20 cellular contexts compared by ENCODE assay signal in the genomic region with DNA sequence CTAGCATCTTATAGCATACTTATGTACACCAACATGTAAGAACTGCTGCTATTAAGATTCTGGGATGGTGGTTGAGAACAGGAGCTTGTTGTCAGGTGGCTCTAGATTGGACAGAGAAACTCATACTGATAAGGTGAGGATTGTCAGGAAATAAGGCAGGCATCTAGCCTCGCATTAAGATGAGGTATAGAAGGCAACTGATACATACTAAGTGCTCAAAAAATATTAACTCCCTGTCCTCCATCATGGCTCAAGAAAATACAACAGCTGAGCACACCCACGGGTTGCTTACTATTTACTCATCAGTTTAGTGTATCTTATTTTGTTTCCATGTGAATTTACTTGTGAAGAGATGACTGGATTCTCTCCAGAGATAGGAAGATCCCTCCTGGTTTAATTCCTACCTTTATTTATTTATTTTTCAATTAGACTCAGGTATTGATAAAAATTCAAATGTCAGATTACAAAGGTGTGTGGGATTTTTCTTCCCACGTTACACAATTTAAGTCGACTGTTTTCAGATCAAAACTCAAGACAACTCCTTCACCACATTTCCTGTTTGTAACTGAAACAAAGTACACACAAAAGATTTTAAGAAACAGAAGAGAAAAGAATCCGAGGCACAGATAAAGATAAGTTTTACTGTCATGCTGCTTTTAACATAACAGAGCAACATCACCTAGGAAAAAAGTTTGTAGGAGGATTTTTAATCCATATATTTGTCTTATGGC. TPM values are rescaled to one million over a fixed set of nuclear protein-coding genes. Genes with fewer than 3 reads are reported as not detected.
A peak's percentile ranks its signal among the peaks of the same experiment; 100 is the strongest.
DNase-seq lines count a peak whose midpoint lies in the region; ATAC-seq and TF ChIP-seq lines count a peak whose summit lies in the region.
"Had no signal": no experiment of that assay in that cellular context is flagged by ENCODE, and none has a peak within 500 bp of the region (broad histone marks: within the 10 kb centered on the region; RNA-seq: fewer than 3 reads in every experiment).

A gene with protein sequence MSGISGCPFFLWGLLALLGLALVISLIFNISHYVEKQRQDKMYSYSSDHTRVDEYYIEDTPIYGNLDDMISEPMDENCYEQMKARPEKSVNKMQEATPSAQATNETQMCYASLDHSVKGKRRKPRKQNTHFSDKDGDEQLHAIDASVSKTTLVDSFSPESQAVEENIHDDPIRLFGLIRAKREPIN (plus strand): TSS at position 620 of the 731 bp plus-strand sequence. CDS start 142 bp downstream, outside the sequence.

- peak within 1 kb of the TSS; percentile 97 for H3K27ac Mint-ChIP-seq in activated T-cell treated with anti-CD3 and anti-CD28 coated beads, Interleukin-2, amount 50 U/mL, for 72 hours
- peak within 1 kb of the TSS; percentile 88 for H3K27ac Mint-ChIP-seq in activated naive CD8-positive, alpha-beta T cell treated with anti-CD3 and anti-CD28 coated beads for 36 hours

- TF ChIP-seq CTCF in Loucy (conservative IDR thresholded peaks at IDR 0.05; ENCODE audit: low read length) (no peak), spleen (IDR thresholded peaks at IDR 0.05 in 8 of 11, conservative IDR thresholded peaks at IDR 0.05 in 3 of 11) (no peak), tibial artery (IDR thresholded peaks at IDR 0.05) (no peak)

- DNase-seq in activated T-cell treated with anti-CD3 and anti-CD28 coated beads, Interleukin-2, amount 50 U/mL, for 72 hours, result no peak
- DNase-seq in activated T-cell treated with anti-CD3 and anti-CD28 coated beads, Interleukin-2, amount 50 U/mL, for 1 hour, result no peak
- DNase-seq in activated naive CD8-positive, alpha-beta T cell treated with anti-CD3 and anti-CD28 coated beads for 36 hours, result no peak
- no peak for DNase-seq in spleen
- DNase-seq in tibial artery, result no peak
- no peak for DNase-seq in islet precursor cell
- DNase-seq in SKM-1 (lab: John Stamatoyannopoulos, UW; ENCODE audit: unreplicated experiment), result no peak
- DNase-seq: activated CD4-positive, alpha-beta T cell treated with anti-CD3 and anti-CD28 coated beads, Interleukin-2, amount 50 U/mL, for 4 hours; colonic mucosa; head of caudate nucleus; Karpas-422; NCI-H1436; NCI-H510A; stimulated activated CD4-positive, alpha-beta T cell treated with anti-CD3 and anti-CD28 coated beads, Interleukin-12 subunit alpha, Interleukin-12 subunit beta, amount 100 ng/mL, for 4 hours; T-helper 9 cell had no signal

- H3K27me3 ChIP-seq in Loucy (ENCODE audit: insufficient read depth, low read length, poor library complexity, severe bottlenecking) (no peaks in the 10 kb centered on the region), spleen (replicated peaks in 1 of 7) (no peaks in the 10 kb centered on the region), tibial artery (no peaks in the 10 kb centered on the region)
- H3K27me3 ChIP-seq: colonic mucosa had no signal

- TF ChIP-seq POLR2A in spleen (IDR thresholded peaks at IDR 0.05), result no peak

- peak within 1 kb of the TSS; percentile 83 for H3K4me2 ChIP-seq in Loucy (ENCODE audit: low read depth, low read length, poor library complexity, severe bottlenecking)

- H3K9me3 ChIP-seq in Loucy (ENCODE audit: insufficient read depth, low read depth, low read length) (no peaks in the 10 kb centered on the region), spleen (no peaks in the 10 kb centered on the region), tibial artery (no peaks in the 10 kb centered on the region)
- H3K9me3 ChIP-seq: colonic mucosa had no signal

- no peaks in the 10 kb centered on the region for H3K9me3 Mint-ChIP-seq in activated T-cell treated with anti-CD3 and anti-CD28 coated beads, Interleukin-2, amount 50 U/mL, for 72 hours
- no peaks in the 10 kb centered on the region for H3K9me3 Mint-ChIP-seq in activated naive CD8-positive, alpha-beta T cell treated with anti-CD3 and anti-CD28 coated beads for 36 hours

- no peaks in the 10 kb centered on the region for H3K27me3 Mint-ChIP-seq in activated T-cell treated with anti-CD3 and anti-CD28 coated beads, Interleukin-2, amount 50 U/mL, for 72 hours (ENCODE audit: low read depth)
- no peaks in the 10 kb centered on the region for H3K27me3 Mint-ChIP-seq in activated naive CD8-positive, alpha-beta T cell treated with anti-CD3 and anti-CD28 coated beads for 36 hours

- peaks cover 71% of the 10 kb centered on the region for H3K4me1 ChIP-seq in Loucy (ENCODE audit: insufficient read depth, low read length, poor library complexity, severe bottlenecking)
- peaks cover 0 to 5% (median 2%) of the 10 kb centered on the region in 6 donors for H3K4me1 ChIP-seq in spleen
- no peaks in the 10 kb centered on the region for H3K4me1 ChIP-seq in tibial artery
- H3K4me1 ChIP-seq: colonic mucosa had no signal

- ATAC-seq in activated T-cell treated with anti-CD3 and anti-CD28 coated beads, Interleukin-2, amount 50 U/mL, for 72 hours (replicated peaks in 1 of 2), result peak; percentile 24 to 25
- ATAC-seq: esophagus mucosa, HCT116 had no signal

- H3K36me3 ChIP-seq in Loucy (ENCODE audit: insufficient read depth, low read length) (no peaks in the 10 kb centered on the region), spleen (no peaks in the 10 kb centered on the region), tibial artery (no peaks in the 10 kb centered on the region)
- H3K36me3 ChIP-seq: colonic mucosa had no signal

- H3F3A ChIP-seq in Loucy (ENCODE audit: low read depth), result peaks cover 5% of the 10 kb centered on the region; the same call in 1 of the 2 replicates

- H3K4me3 ChIP-seq in Loucy (ENCODE audit: low read length, poor library complexity, severe bottlenecking), result peak within 1 kb of the TSS; percentile 73
- peak within 1 kb of the TSS in 6 of 8 donors; percentile 3 to 57 (median 24) for H3K4me3 ChIP-seq in spleen
- H3K4me3 ChIP-seq in tibial artery, result no peak within 1 kb of the TSS
- H3K4me3 ChIP-seq: colonic mucosa had no signal

- peaks cover 49% of the 10 kb centered on the region for H3K79me2 ChIP-seq in Loucy (ENCODE audit: insufficient read depth, low read length)

- H3K4me3 Mint-ChIP-seq in activated T-cell treated with anti-CD3 and anti-CD28 coated beads, Interleukin-2, amount 50 U/mL, for 72 hours, result peak within 1 kb of the TSS; percentile 93
- peak within 1 kb of the TSS; percentile 79 for H3K4me3 Mint-ChIP-seq in activated naive CD8-positive, alpha-beta T cell treated with anti-CD3 and anti-CD28 coated beads for 36 hours

- H3K36me3 Mint-ChIP-seq in activated T-cell treated with anti-CD3 and anti-CD28 coated beads, Interleukin-2, amount 50 U/mL, for 72 hours (ENCODE audit: insufficient read depth in 2 of 2), result peaks cover 0 to 2% of the 10 kb centered on the region in 2 donors
- H3K36me3 Mint-ChIP-seq in activated naive CD8-positive, alpha-beta T cell treated with anti-CD3 and anti-CD28 coated beads for 36 hours, result peaks cover 2% of the 10 kb centered on the region

- H4K20me1 ChIP-seq in Loucy (ENCODE audit: insufficient read depth, low read length, poor library complexity, severe bottlenecking), result no peaks in the 10 kb centered on the region

- intact Hi-C loops in spleen (cut with DNase I; ENCODE audit: low total_unique reads) (no loop called here), tibial artery (cut with DNase I; ENCODE audit: low total_unique reads) (no loop called here)

- H3K9ac ChIP-seq in Loucy (ENCODE audit: low read depth, low read length, poor library complexity, severe bottlenecking), result peak within 1 kb of the TSS; percentile 81

- H2AFZ ChIP-seq in Loucy (ENCODE audit: low read length), result peak within 1 kb of the TSS; percentile 80

- 40 to 46% (median 46%) methylated on average over 5 of the region's 5 CpGs for WGBS in spleen, 5 donors

- H3K4me1 Mint-ChIP-seq in activated T-cell treated with anti-CD3 and anti-CD28 coated beads, Interleukin-2, amount 50 U/mL, for 72 hours (ENCODE audit: low read depth), result peaks cover 72% of the 10 kb centered on the region
- H3K4me1 Mint-ChIP-seq in activated naive CD8-positive, alpha-beta T cell treated with anti-CD3 and anti-CD28 coated beads for 36 hours, result peaks cover 56% of the 10 kb centered on the region

- H3K9me2 ChIP-seq in Loucy (replicated peaks; ENCODE audit: low read depth, low read length), result no peaks in the 10 kb centered on the region

- H3K27ac ChIP-seq in spleen (peak within 1 kb of the TSS in 7 of 8 donors; percentile 30 to 81 (median 57)), tibial artery (no peak within 1 kb of the TSS)
- H3K27ac ChIP-seq: colonic mucosa, RWPE1 had no signal

RNA-seq across cellular contexts. Expression of the gene that starts here (rescaled TPM):
- 10 to 100 TPM; 24.1 to 25.9 TPM for total RNA-seq in activated T-cell treated with anti-CD3 and anti-CD28 coated beads, Interleukin-2, amount 50 U/mL, for 72 hours
- 10 to 100 TPM; 12.3 to 15.2 TPM for total RNA-seq in activated naive CD8-positive, alpha-beta T cell treated with anti-CD3 and anti-CD28 coated beads for 36 hours
- total RNA-seq in spleen, result 10 to 100 TPM in 5 of 7 donors, 1 to 10 TPM in 2; 7.5 to 20.5 (median 12.6) TPM
- 1 to 10 TPM; 2.2 to 4.2 (median 2.7) TPM for polyA plus RNA-seq in spleen
- total RNA-seq: kidney epithelial cell had no signal

Comparison
In these comparisons a context has a peak if more than half of its experiments do, and no peak if none do; other contexts are left out.
1. H3K4me3 ChIP-seq: peak in Loucy (single experiment) and spleen (6 of 8); none in tibial artery (0 of 2).
2. H3K27ac ChIP-seq: peak in spleen (7 of 8); none in tibial artery (0 of 2).